25 cellular contexts compared by ENCODE assay signal in genomic region chr17:79730437-79730768, GRCh38. TPM values are rescaled to one million over a fixed set of nuclear protein-coding genes. Genes with fewer than 3 reads are reported as not detected.
DNase-seq lines count a peak whose midpoint lies in the region; ATAC-seq, FAIRE-seq and TF ChIP-seq lines count a peak whose summit lies in the region.
"Had no signal": no experiment of that assay in that cellular context is flagged by ENCODE, and none has a peak within 500 bp of the region (broad histone marks: within the 10 kb centered on the region; RNA-seq: fewer than 3 reads in every experiment).

No MANE protein-coding gene starts in this region.

- WGBS in HepG2 (ENCODE audit: low lambda C conversion rate) = 57% methylated on average over 1 of the region's 5 CpGs
- WGBS in right lobe of liver (ENCODE audit: insufficient coverage, low coverage, low lambda C conversion rate, missing lambda C conversion rate) = no CpG with 5 or more reads among the region's 5 CpGs
- 79 to 93% methylated on average over 3 to 5 of the region's 5 CpGs for WGBS in endodermal cell (ENCODE audit: insufficient coverage in 1 of 2, insufficient read length in 1 of 2), 2 experiments

- H3K4me3 Mint-ChIP-seq in endodermal cell = no peak overlapping the region
- H3K4me3 Mint-ChIP-seq in stimulated activated effector memory CD8-positive, alpha-beta T cell treated with anti-CD3 and anti-CD28 coated beads, Interleukin-12 subunit alpha, Interleukin-12 subunit beta, amount 100 ng/mL, for 72 hours = peak overlapping the region; percentile 2
- H3K4me3 Mint-ChIP-seq: CD4-positive, CD25-positive, alpha-beta regulatory T cell; HFFc6 had no signal

- TF ChIP-seq CTCF in HepG2 (CRISPR knock-in tag; IDR thresholded peaks at IDR 0.05) = no peak
- TF ChIP-seq CTCF in right lobe of liver (IDR thresholded peaks at IDR 0.05) = no peak
- TF ChIP-seq CTCF in endodermal cell (conservative IDR thresholded peaks at IDR 0.05) = no peak

- intact Hi-C loops in HepG2 (cut with micrococcal nuclease; ENCODE audit: unreplicated experiment) = no loop called here
- intact Hi-C loops in right lobe of liver (cut with DNase I) = no loop called here

- H3K79me2 ChIP-seq in HepG2 (ENCODE audit: insufficient read depth, low read length) = no peaks in the 10 kb centered on the region

- TF ChIP-seq RAD21 in HepG2 (CRISPR knock-in tag; IDR thresholded peaks at IDR 0.05) = no peak

- no peak overlapping the region for H3K27ac Mint-ChIP-seq in endodermal cell
- peak overlapping the region; percentile 5 for H3K27ac Mint-ChIP-seq in stimulated activated effector memory CD8-positive, alpha-beta T cell treated with anti-CD3 and anti-CD28 coated beads, Interleukin-12 subunit alpha, Interleukin-12 subunit beta, amount 100 ng/mL, for 72 hours
- H3K27ac Mint-ChIP-seq: CD4-positive, CD25-positive, alpha-beta regulatory T cell; HFFc6 had no signal

- no peaks in the 10 kb centered on the region for H3K27me3 Mint-ChIP-seq in endodermal cell (ENCODE audit: insufficient read depth)
- H3K27me3 Mint-ChIP-seq: CD4-positive, CD25-positive, alpha-beta regulatory T cell had no signal

- H3K4me1 Mint-ChIP-seq in endodermal cell = peaks cover 5% of the 10 kb centered on the region
- peaks cover 54% of the 10 kb centered on the region for H3K4me1 Mint-ChIP-seq in stimulated activated effector memory CD8-positive, alpha-beta T cell treated with anti-CD3 and anti-CD28 coated beads, Interleukin-12 subunit alpha, Interleukin-12 subunit beta, amount 100 ng/mL, for 72 hours

- no peak; the same call in 2 of the 3 replicates for ATAC-seq in HepG2
- ATAC-seq in right lobe of liver = no peak
- ATAC-seq in stimulated activated effector memory CD8-positive, alpha-beta T cell treated with anti-CD3 and anti-CD28 coated beads, Interleukin-12 subunit alpha, Interleukin-12 subunit beta, amount 100 ng/mL, for 72 hours = no peak
- ATAC-seq: A549, HCT116 had no signal

- TF ChIP-seq EP300 in HepG2 (IDR thresholded peaks at IDR 0.05; ENCODE audit: low read depth in 2 of 2, low read length in 2 of 2) (no peak), HepG2 (CRISPR knock-in tag; IDR thresholded peaks at IDR 0.05; ENCODE audit: borderline replicate concordance) (no peak)

- H3K27ac ChIP-seq in HepG2 (ENCODE audit: extremely low read length, insufficient read depth, low read length) (peak overlapping the region; percentile 62), right lobe of liver (peak overlapping the region in 1 of 3 donors; percentile 37), endodermal cell (ENCODE audit: low read depth, low read length) (no peak overlapping the region)
- H3K27ac ChIP-seq: 22Rv1, A549, HL-60 had no signal

- H3K36me3 ChIP-seq in HepG2 (replicated peaks in 1 of 2; ENCODE audit: control insufficient read depth in 1 of 2, insufficient read depth in 2 of 2, low read length in 2 of 2) (no peaks in the 10 kb centered on the region), right lobe of liver (no peaks in the 10 kb centered on the region), endodermal cell (ENCODE audit: control insufficient read depth, insufficient read depth, low read length) (no peaks in the 10 kb centered on the region)

- in situ Hi-C loops in HepG2 (cut with HindIII; ENCODE audit: extremely low pct_ligation_motif_present, low pct_unique_long_range_greater_than_20kb) = no loop called here

- no peak overlapping the region for H2AFZ ChIP-seq in HepG2 (ENCODE audit: low read length)

- POLR2A ChIA-PET in HepG2 (lab: Yijun Ruan, JAX) = no interaction called here

- peak overlapping the region in 1 of 3 experiments; percentile 71; a peak in 2 of 6 replicates for H3K4me3 ChIP-seq in HepG2 (replicated peaks in 1 of 3; ENCODE audit: insufficient read depth in 1 of 3, low read depth in 2 of 3, low read length in 3 of 3)
- peak overlapping the region in 1 of 3 donors; percentile 50 for H3K4me3 ChIP-seq in right lobe of liver
- no peak overlapping the region for H3K4me3 ChIP-seq in endodermal cell (ENCODE audit: low read length)
- H3K4me3 ChIP-seq: A549 had no signal

- H4K20me1 ChIP-seq in HepG2 (ENCODE audit: insufficient read depth, low read length) = no peaks in the 10 kb centered on the region

- H3K4me1 ChIP-seq in HepG2 (ENCODE audit: insufficient read depth, low read length) (peaks cover 63% of the 10 kb centered on the region), right lobe of liver (peaks cover 0 to 24% (median 12%) of the 10 kb centered on the region in 4 donors), endodermal cell (ENCODE audit: control insufficient read depth, insufficient read depth, low read length) (no peaks in the 10 kb centered on the region)
- H3K4me1 ChIP-seq: A549 had no signal

- BruUV-seq in HepG2 (replicated peaks; lab: Mats Ljungman, UMichigan) = no TSS peak

- no peak for FAIRE-seq in HepG2 (lab: Jason Lieb, UNC)
- FAIRE-seq: A549, G401.6, GM12891, GM18507 had no signal

- TF ChIP-seq POLR2A in HepG2 (IDR thresholded peaks at IDR 0.05; ENCODE audit: insufficient read depth in 1 of 2, low read depth in 2 of 2, low read length in 2 of 2) (no peak), right lobe of liver (IDR thresholded peaks at IDR 0.05) (no peak)

- no peaks in the 10 kb centered on the region for H3K9me3 Mint-ChIP-seq in endodermal cell
- no peaks in the 10 kb centered on the region for H3K9me3 Mint-ChIP-seq in stimulated activated effector memory CD8-positive, alpha-beta T cell treated with anti-CD3 and anti-CD28 coated beads, Interleukin-12 subunit alpha, Interleukin-12 subunit beta, amount 100 ng/mL, for 72 hours
- H3K9me3 Mint-ChIP-seq: CD8-positive, alpha-beta memory T cell; HFFc6 had no signal

- CTCF ChIA-PET in HepG2 (lab: Yijun Ruan, JAX; ENCODE audit: low intra/inter-chr PET ratio, low total read pairs) = no interaction called here

- H3K9ac ChIP-seq in HepG2 (ENCODE audit: insufficient read depth, low read depth, low read length) = peak overlapping the region; percentile 68; the same call in 1 of the 2 replicates
- no peak overlapping the region for H3K9ac ChIP-seq in endodermal cell (ENCODE audit: extremely low read depth, low read length, poor library complexity, severe bottlenecking)

- no peaks in the 10 kb centered on the region for H3K36me3 Mint-ChIP-seq in endodermal cell (ENCODE audit: low read depth)
- peaks cover 6% of the 10 kb centered on the region for H3K36me3 Mint-ChIP-seq in stimulated activated effector memory CD8-positive, alpha-beta T cell treated with anti-CD3 and anti-CD28 coated beads, Interleukin-12 subunit alpha, Interleukin-12 subunit beta, amount 100 ng/mL, for 72 hours
- H3K36me3 Mint-ChIP-seq: CD4-positive, CD25-positive, alpha-beta regulatory T cell; CD8-positive, alpha-beta memory T cell had no signal

- peak overlapping the region; percentile 80 for H3K4me2 ChIP-seq in HepG2 (ENCODE audit: low read depth, low read length)
- H3K4me2 ChIP-seq: A549 had no signal

- H3K27me3 ChIP-seq in HepG2 (ENCODE audit: control insufficient read depth in 1 of 2, insufficient read depth in 2 of 2, low read length in 2 of 2) (no peaks in the 10 kb centered on the region), right lobe of liver (no peaks in the 10 kb centered on the region), endodermal cell (ENCODE audit: control insufficient read depth, insufficient read depth, low read length, poor library complexity, severe bottlenecking) (no peaks in the 10 kb centered on the region)

- DNase-seq in HepG2 (ENCODE audit: low spot score) (no peak), right lobe of liver (no peak), endodermal cell (peak; percentile 40), DMS53 (lab: John Stamatoyannopoulos, UW) (no peak)
- DNase-seq in stimulated activated effector memory CD8-positive, alpha-beta T cell treated with anti-CD3 and anti-CD28 coated beads, Interleukin-12 subunit alpha, Interleukin-12 subunit beta, amount 100 ng/mL, for 72 hours (ENCODE audit: low spot score in 2 of 2) = no peak
- no peak for DNase-seq in activated effector memory CD4-positive, alpha-beta T cell treated with anti-CD3 and anti-CD28 coated beads, Interleukin-2, amount 50 U/mL, for 16 hours
- no peak for DNase-seq in activated T-cell treated with anti-CD3 and anti-CD28 coated beads, Interleukin-2, amount 50 U/mL, for 48 hours
- DNase-seq: AML-193; C1 segment of cervical spinal cord; CD4-positive, CD25-positive, alpha-beta regulatory T cell; CD8-positive, alpha-beta memory T cell; COR-L47; DMS 273 treated with DMSO at 0.1 percent for 48 hours; GOT3; HFFc6; IMR-90 had no signal

- H3K9me3 ChIP-seq in HepG2 (ENCODE audit: low read length) (no peaks in the 10 kb centered on the region), right lobe of liver (no peaks in the 10 kb centered on the region), endodermal cell (ENCODE audit: control insufficient read depth, low read length) (no peaks in the 10 kb centered on the region)
- H3K9me3 ChIP-seq: A549 had no signal

RNA-seq across cellular contexts. Expression of gene ENPP7, which starts 0.3 kb away (rescaled TPM):
- 0.76 and 2.2 TPM in 2 replicates for total RNA-seq in HepG2 (2016; rRNA removed; fragmentation: Illumina TruSeq; extraction: Trizol)
- total RNA-seq in HepG2 (2016; cell fraction: cytosol; rRNA removed; fragmentation: Illumina TruSeq; extraction: Trizol; ENCODE audit: low read depth) = 0.30 TPM in 1 of 2 replicates, not detected in the other
- 0.54 and 2.3 TPM in 2 replicates for total RNA-seq in HepG2 (2016; cell fraction: insoluble cytoplasmic fraction; rRNA removed; fragmentation: Illumina TruSeq; extraction: Trizol)
- 0.28 and 0.41 TPM in 2 replicates for total RNA-seq in HepG2 (2016; cell fraction: membrane; rRNA removed; fragmentation: Illumina TruSeq; extraction: Trizol)
- 3.2 and 3.4 TPM in 2 replicates for total RNA-seq in HepG2 (2016; cell fraction: nucleus; rRNA removed; fragmentation: Illumina TruSeq; extraction: Trizol)
- 1.1 and 2.2 TPM in 2 replicates for polyA plus RNA-seq in HepG2 (2011; rRNA removed)
- polyA plus RNA-seq in HepG2 (2011; cell fraction: cytosol; rRNA removed) = 1.2 and 1.3 TPM in 2 replicates
- polyA plus RNA-seq in HepG2 (2011; cell fraction: nucleus; rRNA removed) = 5.5 and 5.6 TPM in 2 replicates
- polyA plus RNA-seq in HepG2 (2012) = 1.7 and 2.5 TPM in 2 replicates
- polyA plus RNA-seq in HepG2 (2016; cell fraction: cytosol; fragmentation: Illumina TruSeq; extraction: Trizol; ENCODE audit: low read depth) = 0.20 and 0.24 TPM in 2 replicates
- 0.19 and 0.36 TPM in 2 replicates for polyA plus RNA-seq in HepG2 (2016; cell fraction: insoluble cytoplasmic fraction; fragmentation: Illumina TruSeq; extraction: Trizol; ENCODE audit: low read depth)
- polyA plus RNA-seq in HepG2 (2016; cell fraction: membrane; fragmentation: Illumina TruSeq; extraction: Trizol; ENCODE audit: low read depth) = 0.15 and 0.29 TPM in 2 replicates
- polyA plus RNA-seq in HepG2 (2016; cell fraction: nucleus; fragmentation: Illumina TruSeq; extraction: Trizol; ENCODE audit: insufficient read depth, low read depth) = 1.4 and 2.3 TPM in 2 replicates
- 6.6 TPM in 1 of 2 replicates, not detected in the other for polyA minus RNA-seq in HepG2 (2011; rRNA and poly(A)+ RNA removed; ENCODE audit: low replicate concordance)
- polyA minus RNA-seq in HepG2 (2011; cell fraction: cytosol; rRNA and poly(A)+ RNA removed) = 0.79 and 1.1 TPM in 2 replicates
- polyA minus RNA-seq in HepG2 (2011; cell fraction: nucleus; rRNA and poly(A)+ RNA removed) = 10.6 and 12.7 TPM in 2 replicates
- 10 to 100 TPM in 4 of 6 experiments, 1 to 10 TPM in 2; 3.4 to 43.2 (median 17.8) TPM for total RNA-seq in right lobe of liver
- total RNA-seq in endodermal cell = not detected
- not detected for polyA plus RNA-seq in endodermal cell (2013, experiment 1 of 2)
- polyA plus RNA-seq in endodermal cell (2013, experiment 2 of 2) = not detected
- total RNA-seq: CD4-positive, CD25-positive, alpha-beta regulatory T cell; H7; HFFc6; HT1080; IMR-90 had no signal
- polyA plus RNA-seq: A549, IMR-90 had no signal

RNA-seq across cellular contexts. Expression of gene CBX2, which starts 47.5 kb away (rescaled TPM):
- total RNA-seq in HepG2 (2016; rRNA removed; fragmentation: Illumina TruSeq; extraction: Trizol) (13.0 and 14.5 TPM in 2 replicates), right lobe of liver (1 to 10 TPM in 3 of 6 experiments, under 1 TPM in 3; 0.33 to 3.5 (median 1.1) TPM), endodermal cell (10 to 100 TPM; 75.0 to 78.6 TPM)
- 6.8 and 7.5 TPM in 2 replicates for total RNA-seq in HepG2 (2016; cell fraction: cytosol; rRNA removed; fragmentation: Illumina TruSeq; extraction: Trizol; ENCODE audit: low read depth)
- total RNA-seq in HepG2 (2016; cell fraction: insoluble cytoplasmic fraction; rRNA removed; fragmentation: Illumina TruSeq; extraction: Trizol) = 11.8 and 15.7 TPM in 2 replicates
- total RNA-seq in HepG2 (2016; cell fraction: membrane; rRNA removed; fragmentation: Illumina TruSeq; extraction: Trizol) = 9.1 and 10.9 TPM in 2 replicates
- 11.8 and 14.3 TPM in 2 replicates for total RNA-seq in HepG2 (2016; cell fraction: nucleus; rRNA removed; fragmentation: Illumina TruSeq; extraction: Trizol)
- polyA plus RNA-seq in HepG2 (2011; rRNA removed) = 31.1 and 40.2 TPM in 2 replicates
- polyA plus RNA-seq in HepG2 (2011; cell fraction: cytosol; rRNA removed) = 25.9 and 34.2 TPM in 2 replicates
- 90.7 and 95.7 TPM in 2 replicates for polyA plus RNA-seq in HepG2 (2011; cell fraction: nucleus; rRNA removed)
- 41.2 and 46.2 TPM in 2 replicates for polyA plus RNA-seq in HepG2 (2012)
- 4.2 and 5.6 TPM in 2 replicates for polyA plus RNA-seq in HepG2 (2016; cell fraction: cytosol; fragmentation: Illumina TruSeq; extraction: Trizol; ENCODE audit: low read depth)
- 9.1 and 12.0 TPM in 2 replicates for polyA plus RNA-seq in HepG2 (2016; cell fraction: insoluble cytoplasmic fraction; fragmentation: Illumina TruSeq; extraction: Trizol; ENCODE audit: low read depth)
- polyA plus RNA-seq in HepG2 (2016; cell fraction: membrane; fragmentation: Illumina TruSeq; extraction: Trizol; ENCODE audit: low read depth) = 3.9 and 6.0 TPM in 2 replicates
- 18.6 and 21.1 TPM in 2 replicates for polyA plus RNA-seq in HepG2 (2016; cell fraction: nucleus; fragmentation: Illumina TruSeq; extraction: Trizol; ENCODE audit: insufficient read depth, low read depth)
- 42.9 and 69.2 TPM in 2 replicates for polyA minus RNA-seq in HepG2 (2011; rRNA and poly(A)+ RNA removed; ENCODE audit: low replicate concordance)
- polyA minus RNA-seq in HepG2 (2011; cell fraction: cytosol; rRNA and poly(A)+ RNA removed) = 31.2 and 31.6 TPM in 2 replicates
- 17.8 and 22.4 TPM in 2 replicates for polyA minus RNA-seq in HepG2 (2011; cell fraction: nucleus; rRNA and poly(A)+ RNA removed)
- 74.2 TPM for polyA plus RNA-seq in endodermal cell (2013, experiment 1 of 2)
- polyA plus RNA-seq in endodermal cell (2013, experiment 2 of 2) = 70.5 TPM
